In the genomic region with DNA sequence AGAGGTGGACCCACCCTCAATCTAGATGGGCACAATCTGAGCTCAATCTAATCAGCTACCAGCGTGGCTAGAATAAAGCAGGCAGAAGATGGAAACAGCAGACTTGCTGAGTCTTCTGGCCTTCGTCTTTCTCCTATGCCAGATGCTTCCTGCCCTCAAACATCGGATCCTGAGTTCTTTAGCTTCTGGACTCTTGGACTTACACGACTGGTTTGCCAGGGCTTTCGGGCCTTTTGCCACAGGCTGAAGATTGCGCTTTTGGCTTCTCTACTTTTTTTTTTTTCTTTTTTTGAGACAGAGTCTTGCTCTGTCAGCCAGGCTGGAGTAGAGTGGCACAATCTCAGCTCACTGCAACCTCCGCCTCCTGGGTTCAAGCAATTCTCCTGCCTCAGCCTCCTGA, we compare ENCODE assay signal across 28 cellular contexts.
"Had no signal": no experiment of that assay in that cellular context is flagged by ENCODE, and none has a peak within 500 bp of the region (broad histone marks: within the 10 kb centered on the region; RNA-seq: fewer than 3 reads in every experiment).

No MANE protein-coding gene starts in this region.

- H3K4me1 Mint-ChIP-seq: stimulated activated effector memory CD8-positive, alpha-beta T cell treated with anti-CD3 and anti-CD28 coated beads, Interleukin-12 subunit alpha, Interleukin-12 subunit beta, amount 100 ng/mL, for 72 hours; stimulated activated memory B cell treated with anti-CD40 and anti-IgM and Interleukin-4, amounts not matched to agents 10 μg/mL and 1 μg/mL and 100 μg/mL, for 72 hours; stimulated activated naive B cell treated with anti-CD40 and anti-IgM and Interleukin-4, amounts not matched to agents 10 μg/mL and 1 μg/mL and 100 μg/mL, for 72 hours; stimulated activated naive CD8-positive, alpha-beta T cell treated with anti-CD3 and anti-CD28 coated beads, Interleukin-15, amount 100 ng/mL, for 72 hours had no signal

- H3K9me3 ChIP-seq: stomach, suprapubic skin, testis, thoracic aorta, thyroid gland, tibial artery, transverse colon, upper lobe of left lung, upper lobe of right lung, uterus, vagina had no signal

- H3K27me3 ChIP-seq: stomach, suprapubic skin, testis, thyroid gland, tibial artery, tibial nerve, transverse colon, upper lobe of left lung, uterus, vagina had no signal

- H3K36me3 ChIP-seq: stomach, suprapubic skin, thoracic aorta, thyroid gland, tibial artery, tibial nerve, transverse colon, upper lobe of left lung, upper lobe of right lung, uterus, vagina had no signal

- H3K27ac Mint-ChIP-seq: stimulated activated effector memory CD8-positive, alpha-beta T cell treated with anti-CD3 and anti-CD28 coated beads, Interleukin-12 subunit alpha, Interleukin-12 subunit beta, amount 100 ng/mL, for 72 hours; stimulated activated memory B cell treated with anti-CD40 and anti-IgM and Interleukin-4, amounts not matched to agents 10 μg/mL and 1 μg/mL and 100 μg/mL, for 72 hours; stimulated activated naive B cell treated with anti-CD40 and anti-IgM and Interleukin-4, amounts not matched to agents 10 μg/mL and 1 μg/mL and 100 μg/mL, for 72 hours; stimulated activated naive CD8-positive, alpha-beta T cell treated with anti-CD3 and anti-CD28 coated beads, Interleukin-15, amount 100 ng/mL, for 72 hours; stimulated activated naive CD8-positive, alpha-beta T cell treated with anti-CD3 and anti-CD28 coated beads, Interleukin-15, Interleukin-2, amounts not matched to agents 100 ng/mL and 50 ng/mL, for 24 hours; type B pancreatic cell had no signal

- H3K9me3 Mint-ChIP-seq: stimulated activated effector memory CD8-positive, alpha-beta T cell treated with anti-CD3 and anti-CD28 coated beads, Interleukin-12 subunit alpha, Interleukin-12 subunit beta, amount 100 ng/mL, for 72 hours had no signal

- H3K4me3 Mint-ChIP-seq: stimulated activated effector memory CD8-positive, alpha-beta T cell treated with anti-CD3 and anti-CD28 coated beads, Interleukin-12 subunit alpha, Interleukin-12 subunit beta, amount 100 ng/mL, for 72 hours; stimulated activated memory B cell treated with anti-CD40 and anti-IgM and Interleukin-4, amounts not matched to agents 10 μg/mL and 1 μg/mL and 100 μg/mL, for 72 hours; stimulated activated naive B cell treated with anti-CD40 and anti-IgM and Interleukin-4, amounts not matched to agents 10 μg/mL and 1 μg/mL and 100 μg/mL, for 72 hours; stimulated activated naive CD8-positive, alpha-beta T cell treated with anti-CD3 and anti-CD28 coated beads, Interleukin-15, amount 100 ng/mL, for 72 hours; stimulated activated naive CD8-positive, alpha-beta T cell treated with anti-CD3 and anti-CD28 coated beads, Interleukin-15, Interleukin-2, amounts not matched to agents 100 ng/mL and 50 ng/mL, for 24 hours; type B pancreatic cell had no signal

- H3K4me1 ChIP-seq: stomach, suprapubic skin, testis, thyroid gland, tibial artery, tibial nerve, transverse colon, upper lobe of left lung, upper lobe of right lung, uterus, vagina had no signal

- H3K27ac ChIP-seq: stomach, suprapubic skin, testis, thoracic aorta, thyroid gland, tibial artery, tibial nerve, transverse colon, upper lobe of left lung, upper lobe of right lung, uterus, vagina had no signal

- H3K36me3 Mint-ChIP-seq: stimulated activated effector memory CD8-positive, alpha-beta T cell treated with anti-CD3 and anti-CD28 coated beads, Interleukin-12 subunit alpha, Interleukin-12 subunit beta, amount 100 ng/mL, for 72 hours; stimulated activated memory B cell treated with anti-CD40 and anti-IgM and Interleukin-4, amounts not matched to agents 10 μg/mL and 1 μg/mL and 100 μg/mL, for 72 hours; type B pancreatic cell had no signal

- H3K4me3 ChIP-seq: stomach, suprapubic skin, testis, thoracic aorta, thyroid gland, tibial artery, tibial nerve, transverse colon, upper lobe of left lung, upper lobe of right lung, uterus, vagina had no signal

- DNase-seq: stimulated activated CD4-positive, alpha-beta T cell treated with anti-CD3 and anti-CD28 coated beads, Interleukin-2, amount 100 ng/mL, for 48 hours; stimulated activated CD4-positive, alpha-beta T cell treated with anti-CD3 and anti-CD28 coated beads, Interleukin-4, amount 100 ng/mL, for 1 hour; stimulated activated CD4-positive, alpha-beta T cell treated with anti-CD3 and anti-CD28 coated beads, Interleukin-4, amount 100 ng/mL, for 24 hours; stimulated activated CD4-positive, alpha-beta T cell treated with anti-CD3 and anti-CD28 coated beads, Interleukin-4, amount 100 ng/mL, for 4 hours; stimulated activated CD8-positive, alpha-beta memory T cell treated with anti-CD3 and anti-CD28 coated beads, Interleukin-4, amount 100 ng/mL, for 48 hours; stimulated activated naive B cell treated with anti-CD40 and anti-IgM and Interleukin-4, amounts not matched to agents 10 μg/mL and 1 μg/mL and 100 μg/mL, for 72 hours; stimulated activated naive CD4-positive, alpha-beta T cell; stimulated activated naive CD4-positive, alpha-beta T cell treated with Interleukin-2 at 50 U/mL for 16 hours; stimulated activated naive CD8-positive, alpha-beta T cell treated with anti-CD3 and anti-CD28 coated beads, Interleukin-15, amount 100 ng/mL, for 72 hours; stimulated activated naive CD8-positive, alpha-beta T cell treated with anti-CD3 and anti-CD28 coated beads, Interleukin-15, Interleukin-2, amounts not matched to agents 100 U/mL and 50 U/mL, for 24 hours; stomach; substantia nigra; testis; thyroid gland; tibial artery; transverse colon; trophoblast cell; upper lobe of left lung; upper lobe of right lung; uterus had no signal

- ATAC-seq: stimulated activated effector memory CD8-positive, alpha-beta T cell treated with anti-CD3 and anti-CD28 coated beads, Interleukin-12 subunit alpha, Interleukin-12 subunit beta, amount 100 ng/mL, for 72 hours; stimulated activated memory B cell treated with anti-CD40 and anti-IgM and Interleukin-4, amounts not matched to agents 10 μg/mL and 1 μg/mL and 100 μg/mL, for 72 hours; stimulated activated naive B cell treated with anti-CD40 and anti-IgM and Interleukin-4, amounts not matched to agents 10 μg/mL and 1 μg/mL and 100 μg/mL, for 72 hours; stimulated activated naive CD8-positive, alpha-beta T cell treated with anti-CD3 and anti-CD28 coated beads, Interleukin-15, amount 100 ng/mL, for 72 hours; stimulated activated naive CD8-positive, alpha-beta T cell treated with anti-CD3 and anti-CD28 coated beads, Interleukin-15, Interleukin-2, amounts not matched to agents 100 U/mL and 50 U/mL, for 24 hours; upper lobe of right lung had no signal
